ENCODE assay signal across 12 cellular contexts in genomic region chr15:45135705-45136377, GRCh38. TPM values are rescaled to one million over a fixed set of nuclear protein-coding genes. Genes with fewer than 3 reads are reported as not detected.
A peak's percentile ranks its signal among the peaks of the same experiment; 100 is the strongest.
DNase-seq lines count a peak whose midpoint lies in the region; ATAC-seq, FAIRE-seq and TF ChIP-seq lines count a peak whose summit lies in the region.
"Not testable (repeated sequence)": the region's sequence is repeated elsewhere in the genome, so short reads cannot be mapped to it uniquely, and the experiment has no call there.
"Had no signal": no experiment of that assay in that cellular context is flagged by ENCODE, and none has a peak within 500 bp of the region (broad histone marks: within the 10 kb centered on the region; RNA-seq: fewer than 3 reads in every experiment).

No MANE protein-coding gene starts in this region.

- not testable (repeated sequence) for TF ChIP-seq POLR2A in GM12891 (IDR thresholded peaks at IDR 0.05; ENCODE audit: low read depth, low read length); H1 (IDR thresholded peaks at IDR 0.05; ENCODE audit: control extremely low read depth in 1 of 2, low read depth in 2 of 2, low read length in 2 of 2)

- H4K5ac ChIP-seq in H1 (ENCODE audit: insufficient read length, low read depth, low read length), result not testable (repeated sequence)

- not testable (repeated sequence) for H3K27ac ChIP-seq in H1 (ENCODE audit: low read depth, low read length); hepatocyte; naive thymus-derived CD4-positive, alpha-beta T cell (ENCODE audit: low read depth, low read length)

- not testable (repeated sequence) for TF ChIP-seq RAD21 in H1 (IDR thresholded peaks at IDR 0.05 in 1 of 2, conservative IDR thresholded peaks at IDR 0.05 in 1 of 2; ENCODE audit: low read depth in 2 of 2, low read length in 2 of 2)

- H3K4me1 Mint-ChIP-seq in activated B cell treated with CpG ODN at 0.5 μM for 24 hours, result peaks cover 11% of the 10 kb centered on the region
- H3K4me1 Mint-ChIP-seq in activated naive CD4-positive, alpha-beta T cell treated with anti-CD3 and anti-CD28 coated beads for 36 hours (ENCODE audit: low read depth), result peaks cover 10% of the 10 kb centered on the region
- peaks cover 4 to 16% (median 13%) of the 10 kb centered on the region in 7 donors for H3K4me1 Mint-ChIP-seq in naive thymus-derived CD4-positive, alpha-beta T cell
- peaks cover 17% of the 10 kb centered on the region for H3K4me1 Mint-ChIP-seq in stimulated activated effector memory CD8-positive, alpha-beta T cell treated with anti-CD3 and anti-CD28 coated beads, Interleukin-12 subunit alpha, Interleukin-12 subunit beta, amount 100 ng/mL, for 72 hours

- H3K23me2 ChIP-seq in H1 (ENCODE audit: low read depth, low read length), result not testable (repeated sequence)

- H3K4me3 ChIP-seq in H1 (ENCODE audit: extremely low read depth in 1 of 4, insufficient read depth in 2 of 4, low read depth in 3 of 4, low read length in 4 of 4), result peak overlapping the region in 1 of 4 experiments; percentile 57; a peak in 5 of 8 replicates
- not testable (repeated sequence) for H3K4me3 ChIP-seq in hepatocyte; naive thymus-derived CD4-positive, alpha-beta T cell (ENCODE audit: low read length)

- H4K20me1 ChIP-seq in H1 (replicated peaks in 1 of 2; ENCODE audit: control insufficient read depth in 1 of 2, insufficient read depth in 2 of 2, low read length in 2 of 2); hepatocyte (ENCODE audit: insufficient read depth, poor library complexity, severe bottlenecking): not testable (repeated sequence)

- not testable (repeated sequence) for DNase-seq in GM12891 (ENCODE audit: insufficient read length, low spot score); activated B cell treated with CpG ODN at 0.5 μM for 24 hours; activated naive CD4-positive, alpha-beta T cell treated with anti-CD3 and anti-CD28 coated beads for 36 hours; H1 (ENCODE audit: low read depth in 1 of 2, low spot score in 2 of 2); hepatocyte (ENCODE audit: low spot score); naive thymus-derived CD4-positive, alpha-beta T cell; stimulated activated effector memory CD8-positive, alpha-beta T cell treated with anti-CD3 and anti-CD28 coated beads, Interleukin-12 subunit alpha, Interleukin-12 subunit beta, amount 100 ng/mL, for 72 hours (ENCODE audit: low spot score in 2 of 2)

- peaks cover 50 to 67% (median 59%) of the 10 kb centered on the region in 4 experiments for H3K27me3 ChIP-seq in H1 (replicated peaks in 1 of 4; ENCODE audit: control insufficient read depth in 3 of 4, extremely low read depth in 1 of 4, insufficient read depth in 3 of 4, low read length in 3 of 4)
- peaks cover 20% of the 10 kb centered on the region for H3K27me3 ChIP-seq in hepatocyte
- H3K27me3 ChIP-seq in naive thymus-derived CD4-positive, alpha-beta T cell (ENCODE audit: control insufficient read depth in 2 of 2, insufficient read depth in 2 of 2, low read length in 2 of 2), result peaks cover 5 to 13% of the 10 kb centered on the region in 2 donors

- not testable (repeated sequence) for H3K36me3 ChIP-seq in H1 (ENCODE audit: control insufficient read depth in 2 of 4, insufficient read depth in 4 of 4, low read length in 3 of 4); hepatocyte (replicated peaks; ENCODE audit: insufficient read depth, low read depth); naive thymus-derived CD4-positive, alpha-beta T cell (ENCODE audit: control insufficient read depth in 2 of 3, insufficient read depth in 3 of 3, low read length in 3 of 3)

- not testable (repeated sequence) for H3K4me1 ChIP-seq in H1 (replicated peaks in 1 of 4; ENCODE audit: control insufficient read depth in 3 of 4, insufficient read depth in 4 of 4, low read length in 3 of 4); hepatocyte (ENCODE audit: insufficient read depth); naive thymus-derived CD4-positive, alpha-beta T cell (ENCODE audit: control insufficient read depth in 2 of 2, insufficient read depth in 2 of 2, low read length in 2 of 2)

- not testable (repeated sequence) for H2BK120ac ChIP-seq in H1 (replicated peaks; ENCODE audit: low read depth, low read length)

- not testable (repeated sequence) for H3K18ac ChIP-seq in H1 (ENCODE audit: extremely low read depth, low read length)

- H3K4me3 Mint-ChIP-seq in activated B cell treated with CpG ODN at 0.5 μM for 24 hours, result peak overlapping the region; percentile 59
- peak overlapping the region; percentile 42 for H3K4me3 Mint-ChIP-seq in activated naive CD4-positive, alpha-beta T cell treated with anti-CD3 and anti-CD28 coated beads for 36 hours
- H3K4me3 Mint-ChIP-seq in naive thymus-derived CD4-positive, alpha-beta T cell, result peak overlapping the region in 8 of 10 donors; percentile 61 to 78 (median 66)
- peak overlapping the region; percentile 50 for H3K4me3 Mint-ChIP-seq in stimulated activated effector memory CD8-positive, alpha-beta T cell treated with anti-CD3 and anti-CD28 coated beads, Interleukin-12 subunit alpha, Interleukin-12 subunit beta, amount 100 ng/mL, for 72 hours

- POLR2A ChIA-PET in activated B cell treated with CpG ODN at 0.5 μM for 24 hours (lab: Charles Lee); naive thymus-derived CD4-positive, alpha-beta T cell (lab: Charles Lee): not testable (repeated sequence)
- POLR2A ChIA-PET in H1 (lab: Charles Lee; ENCODE audit: partially characterized antibody), result interaction anchor here (1.5 kb wide), 1 partner anchor 13 kb away, joined by 3 read pairs; no protein-coding TSS in a partner anchor

- not testable (repeated sequence) for TF ChIP-seq EP300 in H1 (IDR thresholded peaks at IDR 0.05; ENCODE audit: borderline replicate concordance in 1 of 2, low read depth in 2 of 2, low read length in 2 of 2)

- H3K79me1 ChIP-seq in H1 (ENCODE audit: low read depth, low read length), result not testable (repeated sequence)

- H2BK15ac ChIP-seq in H1 (ENCODE audit: low read length), result not testable (repeated sequence)

- not testable (repeated sequence) for H3K23ac ChIP-seq in H1 (ENCODE audit: insufficient read length)

- not testable (repeated sequence) for H3K9me2 ChIP-seq in hepatocyte (replicated peaks; ENCODE audit: insufficient read depth)

- not testable (repeated sequence) for H3K9me3 Mint-ChIP-seq in activated B cell treated with CpG ODN at 0.5 μM for 24 hours; activated naive CD4-positive, alpha-beta T cell treated with anti-CD3 and anti-CD28 coated beads for 36 hours; naive thymus-derived CD4-positive, alpha-beta T cell; stimulated activated effector memory CD8-positive, alpha-beta T cell treated with anti-CD3 and anti-CD28 coated beads, Interleukin-12 subunit alpha, Interleukin-12 subunit beta, amount 100 ng/mL, for 72 hours

- H2BK12ac ChIP-seq in H1 (ENCODE audit: low read depth, low read length), result not testable (repeated sequence)

- intact Hi-C loops in activated B cell treated with CpG ODN at 0.5 μM for 24 hours (cut with micrococcal nuclease), result loop anchor here (1.0 kb wide), 1 partner anchor 18 kb away; no protein-coding TSS in a partner anchor
- intact Hi-C loops in activated naive CD4-positive, alpha-beta T cell treated with anti-CD3 and anti-CD28 coated beads for 36 hours (cut with micrococcal nuclease), result not testable (repeated sequence)
- intact Hi-C loops in naive thymus-derived CD4-positive, alpha-beta T cell (cut with micrococcal nuclease), result loop anchor here in 1 of 2 donors (1.0 kb wide), 1 partner anchor 10 kb away; no protein-coding TSS in a partner anchor

- not testable (repeated sequence) for H3K27ac Mint-ChIP-seq in activated B cell treated with CpG ODN at 0.5 μM for 24 hours; activated naive CD4-positive, alpha-beta T cell treated with anti-CD3 and anti-CD28 coated beads for 36 hours; naive thymus-derived CD4-positive, alpha-beta T cell; stimulated activated effector memory CD8-positive, alpha-beta T cell treated with anti-CD3 and anti-CD28 coated beads, Interleukin-12 subunit alpha, Interleukin-12 subunit beta, amount 100 ng/mL, for 72 hours

- H3K9ac ChIP-seq in H1 (replicated peaks in 1 of 4; ENCODE audit: extremely low read depth in 1 of 4, low read depth in 3 of 4, low read length in 3 of 4), result not testable (repeated sequence)

- not testable (repeated sequence) for ATAC-seq in activated B cell treated with CpG ODN at 0.5 μM for 24 hours (ENCODE audit: low read depth); naive thymus-derived CD4-positive, alpha-beta T cell; stimulated activated effector memory CD8-positive, alpha-beta T cell treated with anti-CD3 and anti-CD28 coated beads, Interleukin-12 subunit alpha, Interleukin-12 subunit beta, amount 100 ng/mL, for 72 hours

- H2AK5ac ChIP-seq in H1 (ENCODE audit: low read depth, low read length), result not testable (repeated sequence)

- not testable (repeated sequence) for H3K4ac ChIP-seq in H1 (replicated peaks; ENCODE audit: insufficient read length, low read depth, low read length)

- not testable (repeated sequence) for H2BK5ac ChIP-seq in H1 (ENCODE audit: low read depth, low read length)

- not testable (repeated sequence) for H3K14ac ChIP-seq in H1 (ENCODE audit: insufficient read length)

- not testable (repeated sequence) for H3K56ac ChIP-seq in H1 (replicated peaks; ENCODE audit: insufficient read length, low read depth, low read length)

- FAIRE-seq in GM12891 (lab: Jason Lieb, UNC), result peak; percentile 62
- FAIRE-seq in H1 (lab: Jason Lieb, UNC), result not testable (repeated sequence)

- not testable (repeated sequence) for H2BK20ac ChIP-seq in H1 (ENCODE audit: low read length)

- CTCF ChIA-PET in activated B cell treated with CpG ODN at 0.5 μM for 24 hours (lab: Charles Lee), result not testable (repeated sequence)
- CTCF ChIA-PET in activated naive CD4-positive, alpha-beta T cell treated with anti-CD3 and anti-CD28 coated beads for 36 hours (lab: Charles Lee), result interaction anchor here (0.5 to 1.6 kb wide), 3 partner anchors 18 to 131 kb away, joined by 3 to 5 read pairs (median 3); no protein-coding TSS in a partner anchor
- CTCF ChIA-PET in H1 (lab: Charles Lee; ENCODE audit: partially characterized antibody), result interaction anchor here (1.5 to 7.9 kb wide), 4 partner anchors 9 to 22 kb away, joined by 4 to 45 read pairs (median 32); partner anchors contain the start of genes DUOX2 and DUOXA2
- CTCF ChIA-PET in naive thymus-derived CD4-positive, alpha-beta T cell (lab: Charles Lee), result interaction anchor here (1.1 kb wide), 1 partner anchor 10 kb away, joined by 4 read pairs; no protein-coding TSS in a partner anchor

- TF ChIP-seq CTCF in activated B cell treated with CpG ODN at 0.5 μM for 24 hours (IDR thresholded peaks at IDR 0.05); H1 (IDR thresholded peaks at IDR 0.05; ENCODE audit: control extremely low read depth in 1 of 3, insufficient read depth in 1 of 3, low read depth in 1 of 3, low read length in 3 of 3); hepatocyte (IDR thresholded peaks at IDR 0.05; ENCODE audit: poor library complexity): not testable (repeated sequence)

- not testable (repeated sequence) for H3K79me2 ChIP-seq in H1 (ENCODE audit: control insufficient read depth in 1 of 2, insufficient read depth in 2 of 2, low read length in 2 of 2); hepatocyte

- H4K91ac ChIP-seq in H1 (replicated peaks; ENCODE audit: insufficient read length, low read length), result not testable (repeated sequence)

- H3K9me3 ChIP-seq in H1 (ENCODE audit: insufficient read depth in 2 of 2, low read depth in 1 of 2, low read length in 1 of 2); hepatocyte (ENCODE audit: low read depth); naive thymus-derived CD4-positive, alpha-beta T cell (ENCODE audit: control insufficient read depth in 2 of 3, low read length in 3 of 3): not testable (repeated sequence)

- peaks cover 45% of the 10 kb centered on the region for H3K27me3 Mint-ChIP-seq in activated B cell treated with CpG ODN at 0.5 μM for 24 hours
- H3K27me3 Mint-ChIP-seq in activated naive CD4-positive, alpha-beta T cell treated with anti-CD3 and anti-CD28 coated beads for 36 hours (ENCODE audit: low read depth), result peaks cover 24% of the 10 kb centered on the region
- H3K27me3 Mint-ChIP-seq in naive thymus-derived CD4-positive, alpha-beta T cell, result peaks cover 33 to 56% (median 43%) of the 10 kb centered on the region in 5 donors

- not testable (repeated sequence) for H3K36me3 Mint-ChIP-seq in activated B cell treated with CpG ODN at 0.5 μM for 24 hours (ENCODE audit: low read depth); activated naive CD4-positive, alpha-beta T cell treated with anti-CD3 and anti-CD28 coated beads for 36 hours (ENCODE audit: low read depth); naive thymus-derived CD4-positive, alpha-beta T cell; stimulated activated effector memory CD8-positive, alpha-beta T cell treated with anti-CD3 and anti-CD28 coated beads, Interleukin-12 subunit alpha, Interleukin-12 subunit beta, amount 100 ng/mL, for 72 hours

- 37% methylated on average over 10 of the region's 37 CpGs; no CpG with 5 or more reads in 1 of the 2 experiments for WGBS in H1 (ENCODE audit: extremely low coverage in 1 of 2, insufficient coverage in 1 of 2, insufficient read length in 1 of 2, insufficient replicate concordance in 2 of 2, low coverage in 1 of 2, low lambda C conversion rate in 2 of 2, missing lambda C conversion rate in 1 of 2), 2 experiments
- WGBS in hepatocyte (ENCODE audit: low lambda C conversion rate, missing lambda C conversion rate), result 61% methylated on average over 4 of the region's 37 CpGs

- H4K8ac ChIP-seq in H1 (ENCODE audit: extremely low read depth, insufficient read depth, low read length), result not testable (repeated sequence)

- not testable (repeated sequence) for H2AFZ ChIP-seq in H1 (ENCODE audit: low read length); hepatocyte

- H3K4me2 ChIP-seq in H1 (ENCODE audit: insufficient read depth in 1 of 2, low read depth in 2 of 2, low read length in 2 of 2) (peak overlapping the region; percentile 38 to 53), hepatocyte (peak overlapping the region; percentile 73)

RNA-seq across cellular contexts. Expression of gene DUOX1, which starts 6.0 kb away (rescaled TPM):
- polyA plus RNA-seq in GM12891 (2012; ENCODE audit: low read depth, missing spikeins), result 0.62 TPM
- total RNA-seq in activated B cell treated with CpG ODN at 0.5 μM for 24 hours, result 0.11 and 0.39 TPM in 2 replicates
- total RNA-seq in activated naive CD4-positive, alpha-beta T cell treated with anti-CD3 and anti-CD28 coated beads for 36 hours, result under 1 TPM; 0.17 TPM
- total RNA-seq in H1 (2021; fragmentation: NEBNext Ultra II Directional; extraction: Animal tissue kit (Norgen Biotek cat#: 25700)), result 0.84 and 0.96 TPM in 2 replicates
- polyA plus RNA-seq in H1 (2011; rRNA removed), result 1.4 and 2.0 TPM in 2 replicates
- 0.90 TPM for polyA plus RNA-seq in H1 (2011; cell fraction: cytosol; rRNA removed)
- polyA plus RNA-seq in H1 (2011; cell fraction: nucleus; rRNA removed), result 6.1 TPM
- polyA plus RNA-seq in H1 (2012, experiment 1 of 2), result 0.99 to 2.2 TPM (median 1.7 TPM) in 4 replicates
- polyA plus RNA-seq in H1 (2012, experiment 2 of 2), result 0.47 TPM
- 0.57 TPM for polyA plus RNA-seq in H1 (2013, experiment 1 of 2)
- 0.50 TPM for polyA plus RNA-seq in H1 (2013, experiment 2 of 2)
- 0.88 and 2.2 TPM in 2 replicates for polyA minus RNA-seq in H1 (2011; rRNA and poly(A)+ RNA removed)
- 1.2 TPM for polyA minus RNA-seq in H1 (2011; cell fraction: cytosol; rRNA and poly(A)+ RNA removed)
- polyA minus RNA-seq in H1 (2011; cell fraction: nucleus; rRNA and poly(A)+ RNA removed), result 2.3 TPM
- total RNA-seq in hepatocyte, result 3.3 and 3.8 TPM in 2 replicates
- polyA plus RNA-seq in hepatocyte, result 4.3 and 7.7 TPM in 2 replicates
- under 1 TPM in 2 of 5 experiments, not detected in 3; 0.05 to 0.34 TPM for total RNA-seq in naive thymus-derived CD4-positive, alpha-beta T cell
- 1 to 10 TPM; 1.2 to 2.0 TPM for polyA plus RNA-seq in naive thymus-derived CD4-positive, alpha-beta T cell
- total RNA-seq: HT1080, PC-3 had no signal
- polyA plus RNA-seq: AG04450 had no signal

RNA-seq across cellular contexts. Expression of gene DUOXA1, which starts 6.2 kb away (rescaled TPM):
- not detected for polyA plus RNA-seq in GM12891 (2012; ENCODE audit: low read depth, missing spikeins)
- total RNA-seq in activated B cell treated with CpG ODN at 0.5 μM for 24 hours, result 0.15 and 0.33 TPM in 2 replicates
- not detected for total RNA-seq in activated naive CD4-positive, alpha-beta T cell treated with anti-CD3 and anti-CD28 coated beads for 36 hours
- not detected in 2 replicates for total RNA-seq in H1 (2021; fragmentation: NEBNext Ultra II Directional; extraction: Animal tissue kit (Norgen Biotek cat#: 25700))
- polyA plus RNA-seq in H1 (2011; rRNA removed), result 0.18 and 0.24 TPM in 2 replicates
- polyA plus RNA-seq in H1 (2011; cell fraction: cytosol; rRNA removed), result 0.09 TPM
- 0.81 TPM for polyA plus RNA-seq in H1 (2011; cell fraction: nucleus; rRNA removed)
- 0.16 to 0.34 TPM in 2 of 4 replicates, not detected in the others for polyA plus RNA-seq in H1 (2012, experiment 1 of 2)
- not detected for polyA plus RNA-seq in H1 (2012, experiment 2 of 2)
- not detected for polyA plus RNA-seq in H1 (2013, experiment 1 of 2)
- 0.17 TPM for polyA plus RNA-seq in H1 (2013, experiment 2 of 2)
- polyA minus RNA-seq in H1 (2011; rRNA and poly(A)+ RNA removed), result 0.57 and 0.66 TPM in 2 replicates
- polyA minus RNA-seq in H1 (2011; cell fraction: cytosol; rRNA and poly(A)+ RNA removed), result not detected
- polyA minus RNA-seq in H1 (2011; cell fraction: nucleus; rRNA and poly(A)+ RNA removed), result 0.30 TPM
- 7.5 and 10.9 TPM in 2 replicates for total RNA-seq in hepatocyte
- 6.3 and 15.2 TPM in 2 replicates for polyA plus RNA-seq in hepatocyte
- under 1 TPM in 2 of 5 experiments, not detected in 3; 0.49 to 0.51 TPM for total RNA-seq in naive thymus-derived CD4-positive, alpha-beta T cell
- polyA plus RNA-seq in naive thymus-derived CD4-positive, alpha-beta T cell, result under 1 TPM in 1 of 2 donors, not detected in 1; 0.22 TPM
- total RNA-seq: LHCN-M2, PC-3 had no signal
- polyA plus RNA-seq: AG04450, GM12878 had no signal

RNA-seq across cellular contexts. Expression of gene DUOXA2, which starts 21.7 kb away (rescaled TPM):
- not detected for polyA plus RNA-seq in GM12891 (2012; ENCODE audit: low read depth, missing spikeins)
- total RNA-seq in activated B cell treated with CpG ODN at 0.5 μM for 24 hours, result not detected in 2 replicates
- not detected for total RNA-seq in activated naive CD4-positive, alpha-beta T cell treated with anti-CD3 and anti-CD28 coated beads for 36 hours
- not detected in 2 replicates for total RNA-seq in H1 (2021; fragmentation: NEBNext Ultra II Directional; extraction: Animal tissue kit (Norgen Biotek cat#: 25700))
- 0.05 TPM in 1 of 2 replicates, not detected in the other for polyA plus RNA-seq in H1 (2011; rRNA removed)
- not detected for polyA plus RNA-seq in H1 (2011; cell fraction: cytosol; rRNA removed)
- not detected for polyA plus RNA-seq in H1 (2011; cell fraction: nucleus; rRNA removed)
- polyA plus RNA-seq in H1 (2012, experiment 1 of 2), result not detected in 4 replicates
- polyA plus RNA-seq in H1 (2012, experiment 2 of 2), result not detected
- polyA plus RNA-seq in H1 (2013, experiment 1 of 2), result not detected
- polyA plus RNA-seq in H1 (2013, experiment 2 of 2), result not detected
- polyA minus RNA-seq in H1 (2011; rRNA and poly(A)+ RNA removed), result not detected in 2 replicates
- polyA minus RNA-seq in H1 (2011; cell fraction: cytosol; rRNA and poly(A)+ RNA removed), result not detected
- polyA minus RNA-seq in H1 (2011; cell fraction: nucleus; rRNA and poly(A)+ RNA removed), result not detected
- 13.8 and 24.6 TPM in 2 replicates for total RNA-seq in hepatocyte
- 35.8 and 40.1 TPM in 2 replicates for polyA plus RNA-seq in hepatocyte
- not detected for total RNA-seq in naive thymus-derived CD4-positive, alpha-beta T cell
- not detected for polyA plus RNA-seq in naive thymus-derived CD4-positive, alpha-beta T cell
- total RNA-seq: GM12878, HT1080, LHCN-M2, PC-3 had no signal
- polyA plus RNA-seq: AG04450, GM12878 had no signal

RNA-seq across cellular contexts. Expression of gene DUOX2, which starts 21.9 kb away (rescaled TPM):
- polyA plus RNA-seq in GM12891 (2012; ENCODE audit: low read depth, missing spikeins), result 0.04 TPM
- total RNA-seq in activated B cell treated with CpG ODN at 0.5 μM for 24 hours (not detected in 2 replicates), hepatocyte (34.2 and 37.4 TPM in 2 replicates)
- not detected for total RNA-seq in activated naive CD4-positive, alpha-beta T cell treated with anti-CD3 and anti-CD28 coated beads for 36 hours
- not detected in 2 replicates for total RNA-seq in H1 (2021; fragmentation: NEBNext Ultra II Directional; extraction: Animal tissue kit (Norgen Biotek cat#: 25700))
- polyA plus RNA-seq in H1 (2011; rRNA removed) (0.08 and 0.31 TPM in 2 replicates), hepatocyte (21.4 and 25.8 TPM in 2 replicates)
- polyA plus RNA-seq in H1 (2011; cell fraction: cytosol; rRNA removed), result 0.03 TPM
- polyA plus RNA-seq in H1 (2011; cell fraction: nucleus; rRNA removed), result 0.30 TPM
- 0.04 to 0.16 TPM (median 0.08 TPM) in 3 of 4 replicates, not detected in the other for polyA plus RNA-seq in H1 (2012, experiment 1 of 2)
- 0.07 TPM for polyA plus RNA-seq in H1 (2012, experiment 2 of 2)
- polyA plus RNA-seq in H1 (2013, experiment 1 of 2), result 0.18 TPM
- 0.02 TPM for polyA plus RNA-seq in H1 (2013, experiment 2 of 2)
- 0.02 and 0.09 TPM in 2 replicates for polyA minus RNA-seq in H1 (2011; rRNA and poly(A)+ RNA removed)
- not detected for polyA minus RNA-seq in H1 (2011; cell fraction: cytosol; rRNA and poly(A)+ RNA removed)
- polyA minus RNA-seq in H1 (2011; cell fraction: nucleus; rRNA and poly(A)+ RNA removed), result 0.10 TPM
- total RNA-seq in naive thymus-derived CD4-positive, alpha-beta T cell, result under 1 TPM in 1 of 5 experiments, not detected in 4; 0.49 TPM
- not detected for polyA plus RNA-seq in naive thymus-derived CD4-positive, alpha-beta T cell
- total RNA-seq: LHCN-M2, PC-3 had no signal
- polyA plus RNA-seq: AG04450, GM12878 had no signal

RNA-seq across cellular contexts. Expression of gene SHF, which starts 51.9 kb away (rescaled TPM):
- 12.8 TPM for polyA plus RNA-seq in GM12891 (2012; ENCODE audit: low read depth, missing spikeins)
- total RNA-seq in activated B cell treated with CpG ODN at 0.5 μM for 24 hours (5.8 and 8.5 TPM in 2 replicates), hepatocyte (12.0 and 13.3 TPM in 2 replicates)
- total RNA-seq in activated naive CD4-positive, alpha-beta T cell treated with anti-CD3 and anti-CD28 coated beads for 36 hours, result 1 to 10 TPM; 2.3 to 3.3 TPM
- total RNA-seq in H1 (2021; fragmentation: NEBNext Ultra II Directional; extraction: Animal tissue kit (Norgen Biotek cat#: 25700)), result 23.9 and 26.7 TPM in 2 replicates
- polyA plus RNA-seq in H1 (2011; rRNA removed) (13.1 and 16.0 TPM in 2 replicates), hepatocyte (13.9 and 15.0 TPM in 2 replicates)
- polyA plus RNA-seq in H1 (2011; cell fraction: cytosol; rRNA removed), result 17.4 TPM
- polyA plus RNA-seq in H1 (2011; cell fraction: nucleus; rRNA removed), result 22.5 TPM
- polyA plus RNA-seq in H1 (2012, experiment 1 of 2), result 22.3 to 30.4 TPM (median 28.4 TPM) in 4 replicates
- 34.9 TPM for polyA plus RNA-seq in H1 (2012, experiment 2 of 2)
- polyA plus RNA-seq in H1 (2013, experiment 1 of 2), result 18.8 TPM
- polyA plus RNA-seq in H1 (2013, experiment 2 of 2), result 20.8 TPM
- 15.2 and 23.3 TPM in 2 replicates for polyA minus RNA-seq in H1 (2011; rRNA and poly(A)+ RNA removed)
- 15.0 TPM for polyA minus RNA-seq in H1 (2011; cell fraction: cytosol; rRNA and poly(A)+ RNA removed)
- 23.6 TPM for polyA minus RNA-seq in H1 (2011; cell fraction: nucleus; rRNA and poly(A)+ RNA removed)
- total RNA-seq in naive thymus-derived CD4-positive, alpha-beta T cell, result 1 to 10 TPM; 3.5 to 8.7 (median 6.2) TPM
- polyA plus RNA-seq in naive thymus-derived CD4-positive, alpha-beta T cell, result 1 to 10 TPM; 2.5 to 3.0 TPM

Comparison
In these comparisons a context has a peak if more than half of its experiments do, and no peak if none do; other contexts are left out.
1. RNA of gene DUOXA2, which starts 21.7 kb away (total RNA-seq): 13.8 to 24.6 TPM in hepatocyte; not detected in activated B cell treated with CpG ODN at 0.5 μM for 24 hours, not detected in activated naive CD4-positive, alpha-beta T cell treated with anti-CD3 and anti-CD28 coated beads for 36 hours, not detected in H1 and not detected in naive thymus-derived CD4-positive, alpha-beta T cell; every median in the first group is over 10 times any median in the second.
2. Peak in every context shown above with its lines, with median percentiles within 50 percentile points of each other: H3K4me3 Mint-ChIP-seq.